ENCODE assay signal across 12 cellular contexts in the genomic region with DNA sequence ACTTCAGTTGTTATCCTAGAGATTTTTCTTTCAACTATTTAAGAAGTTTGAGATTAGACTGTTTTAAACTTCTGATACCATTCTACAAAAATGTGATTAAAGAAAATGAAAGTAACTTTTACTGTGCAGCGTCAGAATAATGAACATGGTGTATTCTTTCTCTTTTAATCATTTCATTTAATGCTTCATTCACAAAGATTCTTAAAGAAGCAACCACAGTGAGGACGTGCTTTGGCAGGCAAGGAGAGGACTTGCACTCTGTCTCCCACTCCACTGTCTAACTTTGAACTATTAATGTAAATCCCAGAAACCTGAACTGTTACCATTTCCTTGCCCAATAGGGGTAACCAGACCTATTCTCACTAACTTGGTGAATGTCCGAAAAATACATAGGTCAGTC.
DNase-seq lines count a peak whose midpoint lies in the region; ATAC-seq and TF ChIP-seq lines count a peak whose summit lies in the region.
"Had no signal": no experiment of that assay in that cellular context is flagged by ENCODE, and none has a peak within 500 bp of the region (broad histone marks: within the 10 kb centered on the region; RNA-seq: fewer than 3 reads in every experiment).

No MANE protein-coding gene starts in this region.

- H3F3A ChIP-seq in SK-N-SH (replicated peaks; ENCODE audit: insufficient read depth): no peaks in the 10 kb centered on the region

- H4K20me1 ChIP-seq in SK-N-SH (ENCODE audit: insufficient read depth): no peaks in the 10 kb centered on the region

- no peak for DNase-seq in activated CD4-positive, alpha-beta T cell treated with anti-CD3 and anti-CD28 coated beads, Interleukin-2, amount 10 ng/mL, durations not matched to agents 7 days and 5 days
- DNase-seq in activated CD4-positive, alpha-beta T cell treated with anti-CD3 and anti-CD28 coated beads for 1 hour: no peak
- no peak for DNase-seq in SK-N-SH
- DNase-seq in effector memory CD8-positive, alpha-beta T cell: no peak
- DNase-seq: gastrocnemius medialis; KBM-7; stimulated activated CD4-positive, alpha-beta T cell treated with anti-CD3 and anti-CD28 coated beads, Interleukin-4, amount 100 ng/mL, for 24 hours had no signal

- TF ChIP-seq RAD21 in SK-N-SH (IDR thresholded peaks at IDR 0.05; ENCODE audit: low read length): no peak

- H2AFZ ChIP-seq in SK-N-SH (ENCODE audit: low read depth): peak overlapping the region; percentile 61; the same call in 1 of the 2 replicates

- H3K36me3 ChIP-seq in SK-N-SH (replicated peaks in 1 of 2; ENCODE audit: control insufficient read depth in 1 of 2, insufficient read depth in 2 of 2, low read length in 1 of 2) (no peaks in the 10 kb centered on the region), skeletal muscle satellite cell (ENCODE audit: insufficient read depth, low read length) (no peaks in the 10 kb centered on the region)
- H3K36me3 ChIP-seq: gastrocnemius medialis, vagina had no signal

- no peaks in the 10 kb centered on the region for H3K79me2 ChIP-seq in SK-N-SH (ENCODE audit: insufficient read depth)

- CTCF ChIA-PET in activated CD4-positive, alpha-beta T cell treated with anti-CD3 and anti-CD28 coated beads, Interleukin-2, amount 10 ng/mL, durations not matched to agents 7 days and 5 days (lab: Charles Lee): no interaction called here
- CTCF ChIA-PET in SK-N-SH (lab: Yijun Ruan, JAX): no interaction called here

- H3K4me2 ChIP-seq in SK-N-SH (peak overlapping the region; percentile 58), skeletal muscle satellite cell (ENCODE audit: low read length) (peak overlapping the region; percentile 72)

- peak overlapping the region; percentile 47 for H3K4me3 Mint-ChIP-seq in activated CD4-positive, alpha-beta T cell treated with anti-CD3 and anti-CD28 coated beads, Interleukin-2, amount 10 ng/mL, durations not matched to agents 7 days and 5 days
- H3K4me3 Mint-ChIP-seq in effector memory CD8-positive, alpha-beta T cell: peak overlapping the region; percentile 68 to 82

- ATAC-seq in effector memory CD8-positive, alpha-beta T cell (replicated peaks): peak; percentile 31
- ATAC-seq in GM21367 (IDR thresholded peaks at IDR 0.05; ENCODE audit: unreplicated experiment): no peak
- no peak for ATAC-seq in HG02610 (IDR thresholded peaks at IDR 0.05; ENCODE audit: unreplicated experiment)
- ATAC-seq in HG03457 (IDR thresholded peaks at IDR 0.05; ENCODE audit: unreplicated experiment): no peak

- H3K4me1 ChIP-seq in SK-N-SH (ENCODE audit: control insufficient read depth in 1 of 2, insufficient read depth in 2 of 2, low read depth in 1 of 2, low read length in 1 of 2) (peaks cover 2 to 7% of the 10 kb centered on the region in 2 experiments; a peak in 3 of 4 replicates), skeletal muscle satellite cell (ENCODE audit: control insufficient read depth, insufficient read depth, low read length) (peaks cover 15% of the 10 kb centered on the region)
- H3K4me1 ChIP-seq: vagina had no signal

- peaks cover 13% of the 10 kb centered on the region for H3K4me1 Mint-ChIP-seq in activated CD4-positive, alpha-beta T cell treated with anti-CD3 and anti-CD28 coated beads, Interleukin-2, amount 10 ng/mL, durations not matched to agents 7 days and 5 days
- H3K4me1 Mint-ChIP-seq in effector memory CD8-positive, alpha-beta T cell (ENCODE audit: low read depth in 2 of 2): peaks cover 15 to 22% of the 10 kb centered on the region in 2 donors

- H3K4me3 ChIP-seq in SK-N-SH (ENCODE audit: low read depth in 2 of 2, low read length in 1 of 2) (peak overlapping the region; percentile 16 to 29; a peak in 3 of 4 replicates), skeletal muscle satellite cell (ENCODE audit: low read length) (peak overlapping the region; percentile 38)
- H3K4me3 ChIP-seq: vagina had no signal

- peak overlapping the region; percentile 6 for H3K27ac Mint-ChIP-seq in activated CD4-positive, alpha-beta T cell treated with anti-CD3 and anti-CD28 coated beads, Interleukin-2, amount 10 ng/mL, durations not matched to agents 7 days and 5 days
- peak overlapping the region in 1 of 2 donors; percentile 88 for H3K27ac Mint-ChIP-seq in effector memory CD8-positive, alpha-beta T cell

- no peaks in the 10 kb centered on the region for H3K36me3 Mint-ChIP-seq in activated CD4-positive, alpha-beta T cell treated with anti-CD3 and anti-CD28 coated beads, Interleukin-2, amount 10 ng/mL, durations not matched to agents 7 days and 5 days (ENCODE audit: low read depth)
- peaks cover 3% of the 10 kb centered on the region for H3K36me3 Mint-ChIP-seq in effector memory CD8-positive, alpha-beta T cell (ENCODE audit: insufficient read depth)

- no peak overlapping the region for H3K9ac ChIP-seq in SK-N-SH
- H3K9ac ChIP-seq in skeletal muscle satellite cell (ENCODE audit: low read depth, low read length): no peak overlapping the region

- H3K9me2 ChIP-seq in SK-N-SH: no peaks in the 10 kb centered on the region

- no peak for TF ChIP-seq CTCF in SK-N-SH (IDR thresholded peaks at IDR 0.05)

- WGBS in SK-N-SH (ENCODE audit: low lambda C conversion rate): 63% methylated on average over 3 of the region's 3 CpGs

- POLR2A ChIA-PET in activated CD4-positive, alpha-beta T cell treated with anti-CD3 and anti-CD28 coated beads, Interleukin-2, amount 10 ng/mL, durations not matched to agents 7 days and 5 days (lab: Charles Lee): no interaction called here
- POLR2A ChIA-PET in SK-N-SH (lab: Yijun Ruan, JAX): no interaction called here

- TF ChIP-seq EP300 in SK-N-SH (IDR thresholded peaks at IDR 0.05; ENCODE audit: borderline replicate concordance in 1 of 2, low read depth in 1 of 2, low read length in 1 of 2): no peak

- peaks cover 37% of the 10 kb centered on the region for H3K27me3 Mint-ChIP-seq in activated CD4-positive, alpha-beta T cell treated with anti-CD3 and anti-CD28 coated beads, Interleukin-2, amount 10 ng/mL, durations not matched to agents 7 days and 5 days
- no peaks in the 10 kb centered on the region for H3K27me3 Mint-ChIP-seq in effector memory CD8-positive, alpha-beta T cell

- no peaks in the 10 kb centered on the region for H3K9me3 Mint-ChIP-seq in activated CD4-positive, alpha-beta T cell treated with anti-CD3 and anti-CD28 coated beads, Interleukin-2, amount 10 ng/mL, durations not matched to agents 7 days and 5 days
- H3K9me3 Mint-ChIP-seq in effector memory CD8-positive, alpha-beta T cell: no peaks in the 10 kb centered on the region

- no peaks in the 10 kb centered on the region for H3K9me3 ChIP-seq in SK-N-SH
- H3K9me3 ChIP-seq in skeletal muscle satellite cell (replicated peaks; ENCODE audit: low read length): no peaks in the 10 kb centered on the region
- H3K9me3 ChIP-seq: gastrocnemius medialis, vagina had no signal

- H3K27me3 ChIP-seq in SK-N-SH (ENCODE audit: insufficient read depth) (no peaks in the 10 kb centered on the region), skeletal muscle satellite cell (ENCODE audit: control insufficient read depth, insufficient read depth, low read length) (no peaks in the 10 kb centered on the region)
- H3K27me3 ChIP-seq: gastrocnemius medialis, vagina had no signal

- no peak overlapping the region for H3K27ac ChIP-seq in SK-N-SH (ENCODE audit: low read depth in 2 of 2, low read length in 1 of 2)
- H3K27ac ChIP-seq: gastrocnemius medialis, vagina had no signal

TF ChIP-seq in SK-N-SH, 30 proteins besides CTCF, POLR2A, EP300 and RAD21:
- no peak for TF ChIP-seq EZH2phosphoT487 (IDR thresholded peaks at IDR 0.05; ENCODE audit: borderline replicate concordance, low read depth)
- no peak for TF ChIP-seq MEF2A (IDR thresholded peaks at IDR 0.05; ENCODE audit: borderline replicate concordance, low read depth)
- TF ChIP-seq NFIC (IDR thresholded peaks at IDR 0.05; ENCODE audit: borderline replicate concordance): no peak
- no peak for TF ChIP-seq GABPA (IDR thresholded peaks at IDR 0.05; ENCODE audit: low read depth)
- TF ChIP-seq TAF1 (IDR thresholded peaks at IDR 0.05; ENCODE audit: borderline replicate concordance, low read depth, low read length): no peak
- TF ChIP-seq NRF1 (IDR thresholded peaks at IDR 0.05; ENCODE audit: low read depth, low read length): no peak
- no peak for TF ChIP-seq SIN3A (IDR thresholded peaks at IDR 0.05; ENCODE audit: borderline replicate concordance, low read depth, low read length)
- TF ChIP-seq FOSL2 (IDR thresholded peaks at IDR 0.05; ENCODE audit: borderline replicate concordance, low read depth): no peak
TF ChIP-seq in SK-N-SH: peak in this region for 0.
